7 cellular contexts compared by ENCODE assay signal in the genomic region with DNA sequence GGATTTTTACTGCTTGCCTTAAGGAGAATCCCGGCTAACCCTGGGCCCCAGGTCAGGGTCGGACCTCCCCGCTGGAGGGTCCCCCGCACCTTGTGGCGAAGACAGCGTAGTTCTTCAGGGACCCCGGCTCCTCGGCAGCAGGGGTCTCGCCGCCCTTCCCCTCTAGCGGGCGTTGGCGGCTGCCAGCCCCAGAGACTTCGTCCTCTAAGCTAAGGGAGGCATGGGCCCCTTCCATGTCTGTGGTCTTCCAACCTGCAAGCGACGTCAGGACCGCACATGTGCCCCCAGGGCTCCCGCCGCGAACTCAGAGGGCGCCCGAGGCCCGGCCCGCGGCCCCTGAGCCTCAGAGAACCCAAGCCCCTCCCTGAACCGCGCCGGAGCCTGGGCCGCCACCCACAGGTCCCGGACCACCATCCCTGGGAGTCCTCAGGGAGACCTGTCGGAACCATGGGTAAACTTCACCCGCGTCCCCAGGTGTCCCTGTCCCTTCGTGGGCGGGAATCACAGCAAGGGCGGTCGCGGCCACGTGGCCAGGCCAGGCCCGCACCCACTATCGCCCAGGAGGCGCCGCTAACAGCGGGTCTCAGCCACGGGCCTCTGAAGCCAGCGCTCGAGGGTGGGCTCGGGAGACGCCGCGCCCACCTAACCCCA. TPM values are rescaled to one million over a fixed set of nuclear protein-coding genes. Genes with fewer than 3 reads are reported as not detected.
A peak's percentile ranks its signal among the peaks of the same experiment; 100 is the strongest.
DNase-seq lines count a peak whose midpoint lies in the region; ATAC-seq and TF ChIP-seq lines count a peak whose summit lies in the region.
"Had no signal": no experiment of that assay in that cellular context is flagged by ENCODE, and none has a peak within 500 bp of the region (broad histone marks: within the 10 kb centered on the region; RNA-seq: fewer than 3 reads in every experiment).

No MANE protein-coding gene starts in this region.

- peaks cover 0 to 23% (median 0%) of the 10 kb centered on the region in 9 donors for H3K36me3 ChIP-seq in heart right ventricle
- H3K36me3 ChIP-seq in vagina = no peaks in the 10 kb centered on the region

- H3K4me1 ChIP-seq in heart right ventricle (peaks cover 9 to 59% (median 41%) of the 10 kb centered on the region in 9 donors), vagina (peaks cover 48% of the 10 kb centered on the region)

- no peak overlapping the region for H3K27ac ChIP-seq in heart right ventricle
- H3K27ac ChIP-seq in vagina = no peak overlapping the region

- peak overlapping the region; percentile 29 to 59 (median 52) for H3K4me3 ChIP-seq in heart right ventricle
- peak overlapping the region; percentile 55 to 56 for H3K4me3 ChIP-seq in vagina
- H3K4me3 ChIP-seq: lung had no signal

- TF ChIP-seq CTCF in heart right ventricle (IDR thresholded peaks at IDR 0.05) = no peak
- TF ChIP-seq CTCF in vagina (IDR thresholded peaks at IDR 0.05) = no peak

- WGBS in heart right ventricle, 2 donors = 29 to 32% methylated on average over 40 to 51 of the region's 51 CpGs

- TF ChIP-seq POLR2A in vagina (IDR thresholded peaks at IDR 0.05) = no peak

- ATAC-seq in heart right ventricle (no peak), left ventricle myocardium superior (no peak), GM21447 (IDR thresholded peaks at IDR 0.05; ENCODE audit: unreplicated experiment) (no peak)

- no peaks in the 10 kb centered on the region for H3K27me3 ChIP-seq in heart right ventricle
- H3K27me3 ChIP-seq in vagina = no peaks in the 10 kb centered on the region

- H3K9me3 ChIP-seq in heart right ventricle = no peaks in the 10 kb centered on the region
- no peaks in the 10 kb centered on the region for H3K9me3 ChIP-seq in vagina

- intact Hi-C loops in heart right ventricle (cut with DNase I) (no loop called here), left ventricle myocardium superior (cut with micrococcal nuclease) (no loop called here), vagina (cut with DNase I) (no loop called here)

- DNase-seq in heart right ventricle (peak in 1 of 2 donors; percentile 18), left ventricle myocardium superior (no peak), islet precursor cell (peak; percentile 56), vagina (ENCODE audit: extremely low spot score in 2 of 2) (peak; percentile 58 to 82), NCI-H82 treated with DMSO at 0.1 percent for 48 hours (lab: John Stamatoyannopoulos, UW; ENCODE audit: unreplicated experiment) (no peak)

RNA-seq across cellular contexts. Expression of gene ANKMY1, which starts 0.6 kb away (rescaled TPM):
- total RNA-seq in heart right ventricle (1 to 10 TPM; 3.8 to 7.8 (median 5.3) TPM), left ventricle myocardium superior (5.1 TPM), vagina (20.6 TPM)
- 10 to 100 TPM in 1 of 2 donors, 1 to 10 TPM in 1; 1.9 to 15.6 TPM for polyA plus RNA-seq in heart right ventricle

RNA-seq across cellular contexts. Expression of gene DUSP28, which starts 2.9 kb away (rescaled TPM):
- 10 to 100 TPM; 10.6 to 22.1 (median 15.4) TPM for total RNA-seq in heart right ventricle
- 1 to 10 TPM; 4.7 to 7.3 TPM for polyA plus RNA-seq in heart right ventricle
- total RNA-seq in left ventricle myocardium superior = 13.2 TPM
- total RNA-seq in vagina = 5.9 TPM

RNA-seq across cellular contexts. Expression of gene RNPEPL1, which starts 11.1 kb away (rescaled TPM):
- total RNA-seq in heart right ventricle = 100 to 1,000 TPM in 2 of 10 donors, 10 to 100 TPM in 8; 62.8 to 116 (median 73.3) TPM
- polyA plus RNA-seq in heart right ventricle = 100 to 1,000 TPM in 1 of 2 donors, 10 to 100 TPM in 1; 76.7 to 247 TPM
- 105 TPM for total RNA-seq in left ventricle myocardium superior
- 65.1 TPM for total RNA-seq in vagina

RNA-seq across cellular contexts. Expression of gene CAPN10, which starts 29.3 kb away (rescaled TPM):
- total RNA-seq in heart right ventricle = 10 to 100 TPM; 16.8 to 73.8 (median 21.0) TPM
- 10 to 100 TPM; 19.1 to 89.5 TPM for polyA plus RNA-seq in heart right ventricle
- total RNA-seq in left ventricle myocardium superior = 51.2 TPM
- 14.2 TPM for total RNA-seq in vagina

Comparison
In these comparisons a context has a peak if more than half of its experiments do, and no peak if none do; other contexts are left out.
1. DNase-seq: peak in islet precursor cell (single experiment) and vagina (2 of 2); none in left ventricle myocardium superior (single experiment) and NCI-H82 treated with DMSO at 0.1 percent for 48 hours (single experiment).